Comparison of ENCODE assay signal across 1 cellular context in the genomic region with DNA sequence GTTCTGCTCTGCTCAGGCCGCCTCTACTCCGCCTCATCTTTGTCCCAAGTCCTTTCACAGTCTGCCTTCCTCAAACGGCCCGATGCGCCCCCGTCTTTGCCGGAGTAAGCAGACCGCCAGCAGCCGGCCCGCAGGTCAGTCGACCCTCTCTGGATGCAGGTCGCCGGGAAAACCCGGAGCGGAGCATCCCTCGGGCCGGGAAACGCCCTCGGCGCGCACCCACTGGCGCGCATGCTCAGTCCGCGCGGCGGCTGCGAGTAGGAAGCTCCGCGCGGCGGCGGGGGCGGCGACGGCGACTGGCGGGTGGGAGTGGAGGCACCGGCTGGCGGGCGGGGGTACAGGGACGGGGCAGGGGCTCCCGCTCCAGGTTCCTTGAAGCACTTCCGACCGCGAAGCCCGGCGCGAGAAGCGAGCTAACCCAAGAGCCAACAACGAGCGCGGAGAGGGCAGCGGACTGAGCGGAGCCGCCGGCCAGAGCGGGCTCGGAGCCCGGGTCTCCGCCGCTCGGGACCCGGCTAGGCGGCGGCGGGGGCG.
A peak's percentile ranks its signal among the peaks of the same experiment; 100 is the strongest.
TF ChIP-seq lines count a peak whose summit lies in the region.

LRRC1 (plus strand) TSS at position 286 of the 534 bp plus-strand sequence. CDS start 252 bp downstream, outside the sequence.

TF ChIP-seq in HepG2, 621 proteins besides CTCF, POLR2A, EP300 and RAD21 (continued from another document and continues in another):
- TF ChIP-seq ZIK1 (CRISPR knock-in tag; IDR thresholded peaks at IDR 0.05; ENCODE audit: borderline replicate concordance, low read depth), result 0 out of 2 replicates have a peak, but pooled peaks have one; percentile 52
- TF ChIP-seq NFE2L1 (CRISPR knock-in tag; IDR thresholded peaks at IDR 0.05; ENCODE audit: borderline replicate concordance), result 0 out of 2 replicates have a peak, but pooled peaks have one; percentile 15
- peak; percentile 94; the same call in 1 of the 2 replicates for TF ChIP-seq KIAA2018 (CRISPR knock-in tag; IDR thresholded peaks at IDR 0.05; ENCODE audit: borderline replicate concordance)
- no peak for TF ChIP-seq MZF1 (CRISPR knock-in tag; IDR thresholded peaks at IDR 0.05; ENCODE audit: borderline replicate concordance)
- TF ChIP-seq ZNF260 (CRISPR knock-in tag; IDR thresholded peaks at IDR 0.05; ENCODE audit: borderline replicate concordance, low read depth), result no peak
- TF ChIP-seq, protein P1, sequence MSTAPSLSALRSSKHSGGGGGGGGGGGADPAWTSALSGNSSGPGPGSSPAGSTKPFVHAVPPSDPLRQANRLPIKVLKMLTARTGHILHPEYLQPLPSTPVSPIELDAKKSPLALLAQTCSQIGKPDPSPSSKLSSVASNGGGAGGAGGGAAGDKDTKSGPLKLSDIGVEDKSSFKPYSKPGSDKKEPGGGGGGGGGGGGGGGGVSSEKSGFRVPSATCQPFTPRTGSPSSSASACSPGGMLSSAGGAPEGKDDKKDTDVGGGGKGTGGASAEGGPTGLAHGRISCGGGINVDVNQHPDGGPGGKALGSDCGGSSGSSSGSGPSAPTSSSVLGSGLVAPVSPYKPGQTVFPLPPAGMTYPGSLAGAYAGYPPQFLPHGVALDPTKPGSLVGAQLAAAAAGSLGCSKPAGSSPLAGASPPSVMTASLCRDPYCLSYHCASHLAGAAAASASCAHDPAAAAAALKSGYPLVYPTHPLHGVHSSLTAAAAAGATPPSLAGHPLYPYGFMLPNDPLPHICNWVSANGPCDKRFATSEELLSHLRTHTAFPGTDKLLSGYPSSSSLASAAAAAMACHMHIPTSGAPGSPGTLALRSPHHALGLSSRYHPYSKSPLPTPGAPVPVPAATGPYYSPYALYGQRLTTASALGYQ (CRISPR knock-in tag; IDR thresholded peaks at IDR 0.05), result no peak; the same call in none of the 2 replicates
- no peak for TF ChIP-seq ZC3H4 (CRISPR knock-in tag; IDR thresholded peaks at IDR 0.05; ENCODE audit: borderline replicate concordance)
- TF ChIP-seq PAF1 (CRISPR knock-in tag; IDR thresholded peaks at IDR 0.05), result no peak
- TF ChIP-seq ZMYM3 (CRISPR knock-in tag; IDR thresholded peaks at IDR 0.05), result no peak
- TF ChIP-seq MLX (CRISPR knock-in tag; IDR thresholded peaks at IDR 0.05), result no peak
- TF ChIP-seq GZF1 (CRISPR knock-in tag; IDR thresholded peaks at IDR 0.05), result 0 out of 2 replicates have a peak, but pooled peaks have one; percentile 26
- TF ChIP-seq ZNF335 (CRISPR knock-in tag; IDR thresholded peaks at IDR 0.05), result 0 out of 2 replicates have a peak, but pooled peaks have one; percentile 26
- peak; percentile 1; the same call in 1 of the 2 replicates for TF ChIP-seq CREM (IDR thresholded peaks at IDR 0.05)
- no peak for TF ChIP-seq CREM (CRISPR knock-in tag; IDR thresholded peaks at IDR 0.05)
- peak; percentile 49; the same call in 1 of the 2 replicates for TF ChIP-seq NCOR1 (IDR thresholded peaks at IDR 0.05; ENCODE audit: borderline replicate concordance, low read length)
- TF ChIP-seq, protein P2, sequence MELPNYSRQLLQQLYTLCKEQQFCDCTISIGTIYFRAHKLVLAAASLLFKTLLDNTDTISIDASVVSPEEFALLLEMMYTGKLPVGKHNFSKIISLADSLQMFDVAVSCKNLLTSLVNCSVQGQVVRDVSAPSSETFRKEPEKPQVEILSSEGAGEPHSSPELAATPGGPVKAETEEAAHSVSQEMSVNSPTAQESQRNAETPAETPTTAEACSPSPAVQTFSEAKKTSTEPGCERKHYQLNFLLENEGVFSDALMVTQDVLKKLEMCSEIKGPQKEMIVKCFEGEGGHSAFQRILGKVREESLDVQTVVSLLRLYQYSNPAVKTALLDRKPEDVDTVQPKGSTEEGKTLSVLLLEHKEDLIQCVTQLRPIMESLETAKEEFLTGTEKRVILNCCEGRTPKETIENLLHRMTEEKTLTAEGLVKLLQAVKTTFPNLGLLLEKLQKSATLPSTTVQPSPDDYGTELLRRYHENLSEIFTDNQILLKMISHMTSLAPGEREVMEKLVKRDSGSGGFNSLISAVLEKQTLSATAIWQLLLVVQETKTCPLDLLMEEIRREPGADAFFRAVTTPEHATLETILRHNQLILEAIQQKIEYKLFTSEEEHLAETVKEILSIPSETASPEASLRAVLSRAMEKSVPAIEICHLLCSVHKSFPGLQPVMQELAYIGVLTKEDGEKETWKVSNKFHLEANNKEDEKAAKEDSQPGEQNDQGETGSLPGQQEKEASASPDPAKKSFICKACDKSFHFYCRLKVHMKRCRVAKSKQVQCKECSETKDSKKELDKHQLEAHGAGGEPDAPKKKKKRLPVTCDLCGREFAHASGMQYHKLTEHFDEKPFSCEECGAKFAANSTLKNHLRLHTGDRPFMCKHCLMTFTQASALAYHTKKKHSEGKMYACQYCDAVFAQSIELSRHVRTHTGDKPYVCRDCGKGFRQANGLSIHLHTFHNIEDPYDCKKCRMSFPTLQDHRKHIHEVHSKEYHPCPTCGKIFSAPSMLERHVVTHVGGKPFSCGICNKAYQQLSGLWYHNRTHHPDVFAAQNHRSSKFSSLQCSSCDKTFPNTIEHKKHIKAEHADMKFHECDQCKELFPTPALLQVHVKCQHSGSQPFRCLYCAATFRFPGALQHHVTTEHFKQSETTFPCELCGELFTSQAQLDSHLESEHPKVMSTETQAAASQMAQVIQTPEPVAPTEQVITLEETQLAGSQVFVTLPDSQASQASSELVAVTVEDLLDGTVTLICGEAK (IDR thresholded peaks at IDR 0.05), result no peak
- TF ChIP-seq, protein P2 (CRISPR knock-in tag; IDR thresholded peaks at IDR 0.05), result peak; percentile 45; the same call in 1 of the 2 replicates
- TF ChIP-seq ZMYM2 (CRISPR knock-in tag; IDR thresholded peaks at IDR 0.05), result 0 out of 2 replicates have a peak, but pooled peaks have one; percentile 29
- TF ChIP-seq, protein P3, sequence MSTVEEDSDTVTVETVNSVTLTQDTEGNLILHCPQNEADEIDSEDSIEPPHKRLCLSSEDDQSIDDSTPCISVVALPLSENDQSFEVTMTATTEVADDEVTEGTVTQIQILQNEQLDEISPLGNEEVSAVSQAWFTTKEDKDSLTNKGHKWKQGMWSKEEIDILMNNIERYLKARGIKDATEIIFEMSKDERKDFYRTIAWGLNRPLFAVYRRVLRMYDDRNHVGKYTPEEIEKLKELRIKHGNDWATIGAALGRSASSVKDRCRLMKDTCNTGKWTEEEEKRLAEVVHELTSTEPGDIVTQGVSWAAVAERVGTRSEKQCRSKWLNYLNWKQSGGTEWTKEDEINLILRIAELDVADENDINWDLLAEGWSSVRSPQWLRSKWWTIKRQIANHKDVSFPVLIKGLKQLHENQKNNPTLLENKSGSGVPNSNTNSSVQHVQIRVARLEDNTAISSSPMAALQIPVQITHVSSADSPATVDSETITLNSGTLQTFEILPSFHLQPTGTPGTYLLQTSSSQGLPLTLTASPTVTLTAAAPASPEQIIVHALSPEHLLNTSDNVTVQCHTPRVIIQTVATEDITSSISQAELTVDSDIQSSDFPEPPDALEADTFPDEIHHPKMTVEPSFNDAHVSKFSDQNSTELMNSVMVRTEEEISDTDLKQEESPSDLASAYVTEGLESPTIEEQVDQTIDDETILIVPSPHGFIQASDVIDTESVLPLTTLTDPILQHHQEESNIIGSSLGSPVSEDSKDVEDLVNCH (CRISPR knock-in tag; IDR thresholded peaks at IDR 0.05), result no peak
- TF ChIP-seq NFIC (IDR thresholded peaks at IDR 0.05; ENCODE audit: low read length), result no peak
- no peak for TF ChIP-seq ZNF576 (CRISPR knock-in tag; IDR thresholded peaks at IDR 0.05)
- TF ChIP-seq ATF7-NPFF (CRISPR knock-in tag; IDR thresholded peaks at IDR 0.05; ENCODE audit: low read depth), result peak; percentile 97
- TF ChIP-seq ETV5 (CRISPR knock-in tag; IDR thresholded peaks at IDR 0.05; ENCODE audit: borderline replicate concordance), result no peak
- 0 out of 2 replicates have a peak, but pooled peaks have one; percentile 28 for TF ChIP-seq PAWR (CRISPR knock-in tag; IDR thresholded peaks at IDR 0.05; ENCODE audit: borderline replicate concordance)
- TF ChIP-seq, protein P4, sequence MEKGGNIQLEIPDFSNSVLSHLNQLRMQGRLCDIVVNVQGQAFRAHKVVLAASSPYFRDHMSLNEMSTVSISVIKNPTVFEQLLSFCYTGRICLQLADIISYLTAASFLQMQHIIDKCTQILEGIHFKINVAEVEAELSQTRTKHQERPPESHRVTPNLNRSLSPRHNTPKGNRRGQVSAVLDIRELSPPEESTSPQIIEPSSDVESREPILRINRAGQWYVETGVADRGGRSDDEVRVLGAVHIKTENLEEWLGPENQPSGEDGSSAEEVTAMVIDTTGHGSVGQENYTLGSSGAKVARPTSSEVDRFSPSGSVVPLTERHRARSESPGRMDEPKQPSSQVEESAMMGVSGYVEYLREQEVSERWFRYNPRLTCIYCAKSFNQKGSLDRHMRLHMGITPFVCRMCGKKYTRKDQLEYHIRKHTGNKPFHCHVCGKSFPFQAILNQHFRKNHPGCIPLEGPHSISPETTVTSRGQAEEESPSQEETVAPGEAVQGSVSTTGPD (CRISPR knock-in tag; IDR thresholded peaks at IDR 0.05), result no peak
- no peak for TF ChIP-seq SMARCC2 (IDR thresholded peaks at IDR 0.05)
- TF ChIP-seq SNAI1 (CRISPR knock-in tag; IDR thresholded peaks at IDR 0.05; ENCODE audit: borderline replicate concordance), result no peak; the same call in 1 of the 2 replicates
